ENCODE assay signal across 22 cellular contexts in genomic region chr5:6446042-6446441, GRCh38. TPM values are rescaled to one million over a fixed set of nuclear protein-coding genes. Genes with fewer than 3 reads are reported as not detected.
"Had no signal": no experiment of that assay in that cellular context is flagged by ENCODE, and none has a peak within 500 bp of the region (broad histone marks: within the 10 kb centered on the region; RNA-seq: fewer than 3 reads in every experiment).

No MANE protein-coding gene starts in this region.

- H3K4me1 ChIP-seq: gastrocnemius medialis had no signal

- H3K36me3 Mint-ChIP-seq: natural killer cell had no signal

- ATAC-seq: gastrocnemius medialis, heart right ventricle, left lobe of liver, mucosa of descending colon, natural killer cell, right cardiac atrium had no signal

- H3K4me3 Mint-ChIP-seq: natural killer cell had no signal

- H3K4me3 ChIP-seq: dorsolateral prefrontal cortex, esophagus muscularis mucosa, gastrocnemius medialis, heart right ventricle, mucosa of descending colon, ovary, smooth muscle cell, tibial artery, upper lobe of left lung, uterus had no signal

- H3K4me2 ChIP-seq: smooth muscle cell had no signal

- H3K27ac ChIP-seq: dorsolateral prefrontal cortex, epithelial cell of prostate, esophagus muscularis mucosa, heart right ventricle, ovary, tibial artery, upper lobe of left lung, uterus had no signal

- H3K27ac Mint-ChIP-seq: natural killer cell had no signal

- DNase-seq: cortex of kidney; dorsolateral prefrontal cortex; effector memory CD4-positive, alpha-beta T cell; gastrocnemius medialis; heart right ventricle; hypothalamus; mammary epithelial cell; mucosa of descending colon; natural killer cell; ovary; right cardiac atrium; stimulated activated CD4-positive, alpha-beta T cell treated with anti-CD3 and anti-CD28 coated beads, Interleukin-2, amount 100 ng/mL, for 48 hours; stimulated activated naive CD4-positive, alpha-beta T cell treated with Interleukin-2 at 50 U/mL for 16 hours; tibial artery; upper lobe of left lung; uterus had no signal

- H3K9me3 ChIP-seq: gastrocnemius medialis, mucosa of descending colon, ovary, tibial artery, upper lobe of left lung, uterus had no signal

- H3K36me3 ChIP-seq: esophagus muscularis mucosa, gastrocnemius medialis, heart right ventricle, ovary, tibial artery, upper lobe of left lung, uterus had no signal

- H3K27me3 ChIP-seq: gastrocnemius medialis, tibial artery had no signal

- FAIRE-seq: islet of Langerhans had no signal

- H3K9me3 Mint-ChIP-seq: natural killer cell had no signal

RNA-seq across cellular contexts. Expression of gene UBE2QL1, which starts 2.6 kb away (rescaled TPM):
- total RNA-seq: fibroblast of villous mesenchyme, natural killer cell had no signal
